ENCODE assay signal across 22 cellular contexts in the genomic region with DNA sequence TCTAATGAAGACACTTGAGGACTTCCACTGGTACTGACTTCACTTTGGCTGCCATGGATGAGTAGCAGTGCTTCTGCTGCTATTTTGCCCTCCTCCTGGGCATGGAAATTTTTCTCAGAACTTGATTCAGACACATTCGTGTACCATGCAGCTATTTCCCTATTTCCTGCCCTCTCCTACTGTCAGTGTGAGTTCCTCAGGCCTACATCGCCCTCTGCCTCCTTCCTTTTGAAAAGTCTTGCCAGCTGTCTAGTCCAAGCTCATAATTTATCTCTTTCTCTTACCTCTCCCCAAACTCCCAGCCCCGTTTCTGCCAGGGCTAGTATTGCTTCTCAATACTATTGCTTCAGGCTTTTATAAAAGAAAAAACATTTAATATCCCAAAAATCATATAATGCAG.
DNase-seq lines count a peak whose midpoint lies in the region; ATAC-seq, FAIRE-seq and TF ChIP-seq lines count a peak whose summit lies in the region.
"Had no signal": no experiment of that assay in that cellular context is flagged by ENCODE, and none has a peak within 500 bp of the region (broad histone marks: within the 10 kb centered on the region; RNA-seq: fewer than 3 reads in every experiment).

No MANE protein-coding gene starts in this region.

- TF ChIP-seq POLR2A in H54 (IDR thresholded peaks at IDR 0.05; ENCODE audit: low read depth, low read length) = no peak

- DNase-seq in BE2C (no peak), HT1080 (ENCODE audit: low read depth) (peak; percentile 25), cardiac fibroblast (ENCODE audit: low read depth in 2 of 2) (peak in 1 of 2 donors; percentile 55), kidney glomerular epithelial cell (lab: John Stamatoyannopoulos, UW) (peak; percentile 34), ureter (ENCODE audit: low spot score) (no peak), H54 (ENCODE audit: insufficient read length, low spot score) (no peak), upper lobe of right lung (no peak)
- DNase-seq: activated CD4-positive, alpha-beta memory T cell treated with anti-CD3 and anti-CD28 coated beads, Interleukin-2, amount 10 ng/mL, durations not matched to agents 7 days and 5 days; activated naive CD4-positive, alpha-beta T cell treated with Interleukin-2 at 50 U/mL for 16 hours; activated T-cell treated with anti-CD3 and anti-CD28 coated beads, Interleukin-2, amount 50 U/mL, for 1 hour; amygdala; CD8-positive, alpha-beta T cell; effector CD8-positive, alpha-beta T cell; glutamatergic neuron; islet precursor cell; naive thymus-derived CD8-positive, alpha-beta T cell; NCI-H187 treated with DMSO at 0.1 percent for 48 hours; Right ventricle myocardium superior; stimulated activated naive B cell treated with anti-CD40 and anti-IgM and Interleukin-4, amounts not matched to agents 10 μg/mL and 1 μg/mL and 100 μg/mL, for 72 hours; T-helper 17 cell had no signal

- intact Hi-C loops in upper lobe of right lung (cut with DNase I) = no loop called here

- H3K36me3 ChIP-seq in BE2C (no peaks in the 10 kb centered on the region), upper lobe of right lung (no peaks in the 10 kb centered on the region)

- H3K4me3 ChIP-seq in BE2C (ENCODE audit: low read depth, low read length) = no peak overlapping the region
- H3K4me3 ChIP-seq in cardiac fibroblast (replicated peaks in 1 of 2; ENCODE audit: low read depth in 2 of 2, low read length in 2 of 2) = no peak overlapping the region
- no peak overlapping the region for H3K4me3 ChIP-seq in upper lobe of right lung

- H3K4me1 ChIP-seq in BE2C (no peaks in the 10 kb centered on the region), upper lobe of right lung (no peaks in the 10 kb centered on the region)

- FAIRE-seq in H54 (lab: Jason Lieb, UNC) = no peak
- FAIRE-seq: G401.6 had no signal

- peak; percentile 29 for TF ChIP-seq CTCF in BE2C (IDR thresholded peaks at IDR 0.05; ENCODE audit: low read depth, low read length)
- TF ChIP-seq CTCF in cardiac fibroblast (IDR thresholded peaks at IDR 0.05; ENCODE audit: low read depth, low read length) = peak; percentile 12
- TF ChIP-seq CTCF in upper lobe of right lung (IDR thresholded peaks at IDR 0.05) = no peak

- H3K27me3 ChIP-seq in BE2C (no peaks in the 10 kb centered on the region), upper lobe of right lung (no peaks in the 10 kb centered on the region)

- ATAC-seq in HG02610 (IDR thresholded peaks at IDR 0.05; ENCODE audit: unreplicated experiment) (no peak), upper lobe of right lung (no peak)
- ATAC-seq: CD8-positive, alpha-beta T cell; naive thymus-derived CD8-positive, alpha-beta T cell; stimulated activated naive B cell treated with anti-CD40 and anti-IgM and Interleukin-4, amounts not matched to agents 10 μg/mL and 1 μg/mL and 100 μg/mL, for 72 hours; T-helper 17 cell had no signal

- no peak overlapping the region for H3K27ac ChIP-seq in upper lobe of right lung

- H3K9me3 ChIP-seq in BE2C (no peaks in the 10 kb centered on the region), upper lobe of right lung (no peaks in the 10 kb centered on the region)

Comparison
In these comparisons a context has a peak if more than half of its experiments do, and no peak if none do; other contexts are left out.
1. DNase-seq: peak in HT1080 (single experiment) and kidney glomerular epithelial cell (single experiment); none in BE2C (single experiment), ureter (single experiment), H54 (single experiment) and upper lobe of right lung (single experiment).